In the genomic region with DNA sequence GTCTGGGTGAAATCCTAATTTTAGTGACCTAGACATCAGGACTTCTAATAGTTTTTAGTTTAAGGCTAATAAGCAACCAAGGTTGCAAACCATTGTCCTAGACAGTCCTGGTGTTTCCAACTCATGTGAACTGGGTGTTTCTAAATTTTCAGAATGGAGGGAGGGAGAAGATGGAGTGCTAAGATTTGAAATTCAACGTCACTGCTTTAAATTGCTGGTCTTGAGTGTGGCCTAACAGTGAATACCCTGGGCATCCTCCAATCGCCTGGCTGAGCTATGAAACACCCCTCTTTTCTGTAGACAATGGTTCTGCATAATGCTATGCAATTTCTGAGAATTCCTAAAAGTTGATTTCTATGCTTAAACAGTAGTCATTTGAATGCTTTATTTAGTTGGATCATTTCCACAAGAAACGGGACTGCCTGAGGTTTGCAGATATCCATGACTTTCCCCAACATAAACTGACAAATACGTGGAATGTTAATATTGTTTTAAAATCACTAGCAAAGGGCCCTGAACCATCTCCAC, we compare ENCODE assay signal across 1 cellular context.
A peak's percentile ranks its signal among the peaks of the same experiment; 100 is the strongest.
TF ChIP-seq lines count a peak whose summit lies in the region.

No MANE protein-coding gene starts in this region.

TF ChIP-seq in K562, 482 proteins besides CTCF, POLR2A, EP300 and RAD21 (continued from another document and continues in another):
- TF ChIP-seq, protein P1, sequence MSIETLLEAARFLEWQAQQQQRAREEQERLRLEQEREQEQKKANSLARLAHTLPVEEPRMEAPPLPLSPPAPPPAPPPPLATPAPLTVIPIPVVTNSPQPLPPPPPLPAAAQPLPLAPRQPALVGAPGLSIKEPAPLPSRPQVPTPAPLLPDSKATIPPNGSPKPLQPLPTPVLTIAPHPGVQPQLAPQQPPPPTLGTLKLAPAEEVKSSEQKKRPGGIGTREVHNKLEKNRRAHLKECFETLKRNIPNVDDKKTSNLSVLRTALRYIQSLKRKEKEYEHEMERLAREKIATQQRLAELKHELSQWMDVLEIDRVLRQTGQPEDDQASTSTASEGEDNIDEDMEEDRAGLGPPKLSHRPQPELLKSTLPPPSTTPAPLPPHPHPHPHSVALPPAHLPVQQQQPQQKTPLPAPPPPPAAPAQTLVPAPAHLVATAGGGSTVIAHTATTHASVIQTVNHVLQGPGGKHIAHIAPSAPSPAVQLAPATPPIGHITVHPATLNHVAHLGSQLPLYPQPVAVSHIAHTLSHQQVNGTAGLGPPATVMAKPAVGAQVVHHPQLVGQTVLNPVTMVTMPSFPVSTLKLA (conservative IDR thresholded peaks at IDR 0.05): peak in 1 of 2 experiments; percentile 48; a peak in 1 of 4 replicates
- TF ChIP-seq NFYB (IDR thresholded peaks at IDR 0.05; ENCODE audit: extremely low read depth, insufficient read length) (peak; percentile 42), TAF1 (IDR thresholded peaks at IDR 0.05; ENCODE audit: control insufficient read depth, extremely low read depth, insufficient read depth, low read length, severe bottlenecking) (peak; percentile 18), ZNF134 (CRISPR knock-in tag; conservative IDR thresholded peaks at IDR 0.05) (no peak), TBP (optimal IDR thresholded peaks at IDR 0.05; ENCODE audit: low read depth, low read length) (peak; percentile 56), ZSCAN32 (CRISPR knock-in tag; IDR thresholded peaks at IDR 0.05) (no peak), RREB1 (CRISPR knock-in tag; IDR thresholded peaks at IDR 0.05) (no peak), REST (CRISPR knock-in tag; IDR thresholded peaks at IDR 0.05; ENCODE audit: low read depth) (no peak), ZNF644 (tag; IDR thresholded peaks at IDR 0.05; ENCODE audit: low read depth) (no peak), ZNF79 (CRISPR knock-in tag; IDR thresholded peaks at IDR 0.05; ENCODE audit: low read depth) (no peak), CBX5 (IDR thresholded peaks at IDR 0.05; ENCODE audit: borderline replicate concordance, low read depth) (no peak), TAF9B (IDR thresholded peaks at IDR 0.05; ENCODE audit: partially characterized antibody) (peak; percentile 28), KHSRP (IDR thresholded peaks at IDR 0.05) (no peak), RBM34 (IDR thresholded peaks at IDR 0.05; ENCODE audit: borderline replicate concordance, insufficient read depth, low read length) (no peak), SRSF3 (IDR thresholded peaks at IDR 0.05; ENCODE audit: insufficient read depth, low read length) (no peak), KLF1 (tag; IDR thresholded peaks at IDR 0.05) (no peak), ARID2 (IDR thresholded peaks at IDR 0.05) (no peak), CBX2 (IDR thresholded peaks at IDR 0.05; ENCODE audit: insufficient read depth, low read length, poor library complexity, severe bottlenecking) (no peak)
- TF ChIP-seq, protein P2, sequence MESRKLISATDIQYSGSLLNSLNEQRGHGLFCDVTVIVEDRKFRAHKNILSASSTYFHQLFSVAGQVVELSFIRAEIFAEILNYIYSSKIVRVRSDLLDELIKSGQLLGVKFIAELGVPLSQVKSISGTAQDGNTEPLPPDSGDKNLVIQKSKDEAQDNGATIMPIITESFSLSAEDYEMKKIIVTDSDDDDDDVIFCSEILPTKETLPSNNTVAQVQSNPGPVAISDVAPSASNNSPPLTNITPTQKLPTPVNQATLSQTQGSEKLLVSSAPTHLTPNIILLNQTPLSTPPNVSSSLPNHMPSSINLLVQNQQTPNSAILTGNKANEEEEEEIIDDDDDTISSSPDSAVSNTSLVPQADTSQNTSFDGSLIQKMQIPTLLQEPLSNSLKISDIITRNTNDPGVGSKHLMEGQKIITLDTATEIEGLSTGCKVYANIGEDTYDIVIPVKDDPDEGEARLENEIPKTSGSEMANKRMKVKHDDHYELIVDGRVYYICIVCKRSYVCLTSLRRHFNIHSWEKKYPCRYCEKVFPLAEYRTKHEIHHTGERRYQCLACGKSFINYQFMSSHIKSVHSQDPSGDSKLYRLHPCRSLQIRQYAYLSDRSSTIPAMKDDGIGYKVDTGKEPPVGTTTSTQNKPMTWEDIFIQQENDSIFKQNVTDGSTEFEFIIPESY (CRISPR knock-in tag; IDR thresholded peaks at IDR 0.05): no peak
- TF ChIP-seq, protein P3, sequence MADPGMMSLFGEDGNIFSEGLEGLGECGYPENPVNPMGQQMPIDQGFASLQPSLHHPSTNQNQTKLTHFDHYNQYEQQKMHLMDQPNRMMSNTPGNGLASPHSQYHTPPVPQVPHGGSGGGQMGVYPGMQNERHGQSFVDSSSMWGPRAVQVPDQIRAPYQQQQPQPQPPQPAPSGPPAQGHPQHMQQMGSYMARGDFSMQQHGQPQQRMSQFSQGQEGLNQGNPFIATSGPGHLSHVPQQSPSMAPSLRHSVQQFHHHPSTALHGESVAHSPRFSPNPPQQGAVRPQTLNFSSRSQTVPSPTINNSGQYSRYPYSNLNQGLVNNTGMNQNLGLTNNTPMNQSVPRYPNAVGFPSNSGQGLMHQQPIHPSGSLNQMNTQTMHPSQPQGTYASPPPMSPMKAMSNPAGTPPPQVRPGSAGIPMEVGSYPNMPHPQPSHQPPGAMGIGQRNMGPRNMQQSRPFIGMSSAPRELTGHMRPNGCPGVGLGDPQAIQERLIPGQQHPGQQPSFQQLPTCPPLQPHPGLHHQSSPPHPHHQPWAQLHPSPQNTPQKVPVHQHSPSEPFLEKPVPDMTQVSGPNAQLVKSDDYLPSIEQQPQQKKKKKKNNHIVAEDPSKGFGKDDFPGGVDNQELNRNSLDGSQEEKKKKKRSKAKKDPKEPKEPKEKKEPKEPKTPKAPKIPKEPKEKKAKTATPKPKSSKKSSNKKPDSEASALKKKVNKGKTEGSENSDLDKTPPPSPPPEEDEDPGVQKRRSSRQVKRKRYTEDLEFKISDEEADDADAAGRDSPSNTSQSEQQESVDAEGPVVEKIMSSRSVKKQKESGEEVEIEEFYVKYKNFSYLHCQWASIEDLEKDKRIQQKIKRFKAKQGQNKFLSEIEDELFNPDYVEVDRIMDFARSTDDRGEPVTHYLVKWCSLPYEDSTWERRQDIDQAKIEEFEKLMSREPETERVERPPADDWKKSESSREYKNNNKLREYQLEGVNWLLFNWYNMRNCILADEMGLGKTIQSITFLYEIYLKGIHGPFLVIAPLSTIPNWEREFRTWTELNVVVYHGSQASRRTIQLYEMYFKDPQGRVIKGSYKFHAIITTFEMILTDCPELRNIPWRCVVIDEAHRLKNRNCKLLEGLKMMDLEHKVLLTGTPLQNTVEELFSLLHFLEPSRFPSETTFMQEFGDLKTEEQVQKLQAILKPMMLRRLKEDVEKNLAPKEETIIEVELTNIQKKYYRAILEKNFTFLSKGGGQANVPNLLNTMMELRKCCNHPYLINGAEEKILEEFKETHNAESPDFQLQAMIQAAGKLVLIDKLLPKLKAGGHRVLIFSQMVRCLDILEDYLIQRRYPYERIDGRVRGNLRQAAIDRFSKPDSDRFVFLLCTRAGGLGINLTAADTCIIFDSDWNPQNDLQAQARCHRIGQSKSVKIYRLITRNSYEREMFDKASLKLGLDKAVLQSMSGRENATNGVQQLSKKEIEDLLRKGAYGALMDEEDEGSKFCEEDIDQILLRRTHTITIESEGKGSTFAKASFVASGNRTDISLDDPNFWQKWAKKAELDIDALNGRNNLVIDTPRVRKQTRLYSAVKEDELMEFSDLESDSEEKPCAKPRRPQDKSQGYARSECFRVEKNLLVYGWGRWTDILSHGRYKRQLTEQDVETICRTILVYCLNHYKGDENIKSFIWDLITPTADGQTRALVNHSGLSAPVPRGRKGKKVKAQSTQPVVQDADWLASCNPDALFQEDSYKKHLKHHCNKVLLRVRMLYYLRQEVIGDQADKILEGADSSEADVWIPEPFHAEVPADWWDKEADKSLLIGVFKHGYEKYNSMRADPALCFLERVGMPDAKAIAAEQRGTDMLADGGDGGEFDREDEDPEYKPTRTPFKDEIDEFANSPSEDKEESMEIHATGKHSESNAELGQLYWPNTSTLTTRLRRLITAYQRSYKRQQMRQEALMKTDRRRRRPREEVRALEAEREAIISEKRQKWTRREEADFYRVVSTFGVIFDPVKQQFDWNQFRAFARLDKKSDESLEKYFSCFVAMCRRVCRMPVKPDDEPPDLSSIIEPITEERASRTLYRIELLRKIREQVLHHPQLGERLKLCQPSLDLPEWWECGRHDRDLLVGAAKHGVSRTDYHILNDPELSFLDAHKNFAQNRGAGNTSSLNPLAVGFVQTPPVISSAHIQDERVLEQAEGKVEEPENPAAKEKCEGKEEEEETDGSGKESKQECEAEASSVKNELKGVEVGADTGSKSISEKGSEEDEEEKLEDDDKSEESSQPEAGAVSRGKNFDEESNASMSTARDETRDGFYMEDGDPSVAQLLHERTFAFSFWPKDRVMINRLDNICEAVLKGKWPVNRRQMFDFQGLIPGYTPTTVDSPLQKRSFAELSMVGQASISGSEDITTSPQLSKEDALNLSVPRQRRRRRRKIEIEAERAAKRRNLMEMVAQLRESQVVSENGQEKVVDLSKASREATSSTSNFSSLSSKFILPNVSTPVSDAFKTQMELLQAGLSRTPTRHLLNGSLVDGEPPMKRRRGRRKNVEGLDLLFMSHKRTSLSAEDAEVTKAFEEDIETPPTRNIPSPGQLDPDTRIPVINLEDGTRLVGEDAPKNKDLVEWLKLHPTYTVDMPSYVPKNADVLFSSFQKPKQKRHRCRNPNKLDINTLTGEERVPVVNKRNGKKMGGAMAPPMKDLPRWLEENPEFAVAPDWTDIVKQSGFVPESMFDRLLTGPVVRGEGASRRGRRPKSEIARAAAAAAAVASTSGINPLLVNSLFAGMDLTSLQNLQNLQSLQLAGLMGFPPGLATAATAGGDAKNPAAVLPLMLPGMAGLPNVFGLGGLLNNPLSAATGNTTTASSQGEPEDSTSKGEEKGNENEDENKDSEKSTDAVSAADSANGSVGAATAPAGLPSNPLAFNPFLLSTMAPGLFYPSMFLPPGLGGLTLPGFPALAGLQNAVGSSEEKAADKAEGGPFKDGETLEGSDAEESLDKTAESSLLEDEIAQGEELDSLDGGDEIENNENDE (IDR thresholded peaks at IDR 0.05; ENCODE audit: low read depth, low read length): no peak
